ENCODE assay signal across 8 cellular contexts in the genomic region with DNA sequence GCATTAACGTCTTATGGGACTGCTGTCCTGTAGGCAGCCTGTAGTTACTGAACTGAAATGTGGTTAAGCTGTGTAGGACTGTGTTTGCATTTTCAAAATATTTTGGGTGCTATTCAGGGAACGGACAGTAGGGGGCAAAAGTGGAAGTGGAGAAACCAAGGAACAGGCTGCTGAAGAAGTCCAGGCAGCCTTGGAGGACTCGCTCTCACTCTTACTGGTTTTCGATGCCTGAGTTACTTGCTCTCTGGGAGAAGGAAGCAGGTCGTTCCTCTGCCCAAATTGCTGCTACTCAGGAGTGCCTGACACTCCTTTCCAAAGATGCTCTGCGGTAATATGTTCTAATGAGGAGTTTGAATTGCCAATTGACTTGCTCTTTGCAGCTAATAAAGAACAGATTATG.
DNase-seq lines count a peak whose midpoint lies in the region; ATAC-seq, FAIRE-seq and TF ChIP-seq lines count a peak whose summit lies in the region.

No MANE protein-coding gene starts in this region.

- 15 to 25% (median 23%) methylated on average over 6 of the region's 6 CpGs for WGBS in small intestine, 3 donors

- H3K4me3 Mint-ChIP-seq in GM23338: no peak overlapping the region

- H3F3A ChIP-seq in GM23338 (replicated peaks; ENCODE audit: low read depth) (no peaks in the 10 kb centered on the region), PC-9 (ENCODE audit: insufficient read depth, low read depth) (no peaks in the 10 kb centered on the region)

- H3K4me1 ChIP-seq in GM23338 (ENCODE audit: insufficient read depth) (no peaks in the 10 kb centered on the region), PC-9 (replicated peaks; ENCODE audit: insufficient read depth) (no peaks in the 10 kb centered on the region), small intestine (ENCODE audit: control insufficient read depth in 2 of 2, insufficient read depth in 1 of 2, low read depth in 1 of 2, low read length in 1 of 2) (no peaks in the 10 kb centered on the region)

- H3K4me2 ChIP-seq in GM23338: no peak overlapping the region
- H3K4me2 ChIP-seq in PC-9: no peak overlapping the region

- POLR2A ChIA-PET in PC-9 (lab: Charles Lee; ENCODE audit: unreplicated experiment): no interaction called here

- H3K9me3 Mint-ChIP-seq in GM23338: peaks cover 25% of the 10 kb centered on the region; the same call in 2 of the 3 replicates

- H3K9me2 ChIP-seq in GM23338 (ENCODE audit: insufficient read depth): no peaks in the 10 kb centered on the region
- H3K9me2 ChIP-seq in PC-9 (ENCODE audit: insufficient read depth): no peaks in the 10 kb centered on the region

- peak; percentile 11 for DNase-seq in AG20443 (ENCODE audit: low spot score)
- peak; percentile 62 for DNase-seq in GM23338 (ENCODE audit: low spot score)
- DNase-seq in PC-9: peak in 1 of 2 experiments; percentile 17
- DNase-seq in head of caudate nucleus: peak in 25 of 42 donors; percentile 11 to 80 (median 45)
- peak; percentile 33 for DNase-seq in small intestine
- no peak for DNase-seq in OCI-M2 (lab: John Stamatoyannopoulos, UW; ENCODE audit: unreplicated experiment)
- DNase-seq in GF-D8 (lab: John Stamatoyannopoulos, UW): no peak
- no peak for DNase-seq in HPDE6-E6E7 (ENCODE audit: extremely low spot score)

- BruUV-seq in PC-9 (replicated peaks; lab: Mats Ljungman, UMichigan): no TSS peak

- ATAC-seq in GM23338: peak; percentile 94

- intact Hi-C loops in PC-9 (cut with micrococcal nuclease; ENCODE audit: unreplicated experiment): loop anchor here (5.0 kb wide), 1 partner anchor 904 kb away; no protein-coding TSS in a partner anchor
- intact Hi-C loops in head of caudate nucleus (cut with DNase I): no loop called here

- H2AFZ ChIP-seq in GM23338 (no peak overlapping the region), PC-9 (no peak overlapping the region)

- no peaks in the 10 kb centered on the region; the same call in 2 of the 3 replicates for H3K36me3 Mint-ChIP-seq in GM23338 (ENCODE audit: low read depth)

- H3K79me2 ChIP-seq in GM23338 (replicated peaks; ENCODE audit: insufficient read depth): no peaks in the 10 kb centered on the region
- H3K79me2 ChIP-seq in PC-9 (ENCODE audit: low read depth): no peaks in the 10 kb centered on the region

- H3K27me3 ChIP-seq in GM23338 (ENCODE audit: insufficient read depth) (no peaks in the 10 kb centered on the region), PC-9 (ENCODE audit: insufficient read depth, low read depth) (no peaks in the 10 kb centered on the region; the same call in 1 of the 2 replicates), small intestine (ENCODE audit: control insufficient read depth in 2 of 2, insufficient read depth in 2 of 2, low read length in 2 of 2) (no peaks in the 10 kb centered on the region)

- no peak for FAIRE-seq in small intestine (lab: Jason Lieb, UNC)

- CTCF ChIA-PET in PC-9 (lab: Charles Lee): no interaction called here

- H3K36me3 ChIP-seq in GM23338 (ENCODE audit: insufficient read depth) (no peaks in the 10 kb centered on the region; the same call in 1 of the 2 replicates), PC-9 (ENCODE audit: low read depth) (no peaks in the 10 kb centered on the region), small intestine (ENCODE audit: control insufficient read depth in 2 of 2, insufficient read depth in 2 of 2, low read length in 2 of 2) (no peaks in the 10 kb centered on the region)

- no peak overlapping the region for H3K4me3 ChIP-seq in GM23338
- no peak overlapping the region for H3K4me3 ChIP-seq in PC-9
- no peak overlapping the region for H3K4me3 ChIP-seq in small intestine (ENCODE audit: low read depth in 1 of 2, low read length in 2 of 2)

- H3K27me3 Mint-ChIP-seq in GM23338 (ENCODE audit: insufficient read depth, low read depth, poor library complexity): no peaks in the 10 kb centered on the region

- no peaks in the 10 kb centered on the region for H3K4me1 Mint-ChIP-seq in GM23338

- H3K9me3 ChIP-seq in PC-9 (ENCODE audit: insufficient read depth, low read depth) (no peaks in the 10 kb centered on the region), small intestine (ENCODE audit: control insufficient read depth, low read depth) (no peaks in the 10 kb centered on the region)

- TF ChIP-seq CTCF in GM23338 (conservative IDR thresholded peaks at IDR 0.05; ENCODE audit: low read depth in 2 of 2) (peak; percentile 53 to 62), PC-9 (conservative IDR thresholded peaks at IDR 0.05) (peak; percentile 71)

- no peak overlapping the region for H3K27ac ChIP-seq in GM23338 (ENCODE audit: low read depth)
- H3K27ac ChIP-seq in PC-9: no peak overlapping the region
- no peak overlapping the region for H3K27ac ChIP-seq in small intestine (ENCODE audit: low read depth in 1 of 2, low read length in 1 of 2)

- H3K27ac Mint-ChIP-seq in GM23338: no peak overlapping the region

- H4K20me1 ChIP-seq in GM23338 (replicated peaks; ENCODE audit: insufficient read depth) (no peaks in the 10 kb centered on the region), PC-9 (ENCODE audit: insufficient read depth) (no peaks in the 10 kb centered on the region)

TF ChIP-seq in GM23338, 12 proteins besides CTCF, POLR2A, EP300 and RAD21 (continues in another document):
- TF ChIP-seq NANOG (IDR thresholded peaks at IDR 0.05; ENCODE audit: borderline replicate concordance) (no peak), JUNB (IDR thresholded peaks at IDR 0.05; ENCODE audit: unreplicated experiment) (no peak), ZNF331 (CRISPR knock-in tag; IDR thresholded peaks at IDR 0.05; ENCODE audit: low read depth) (no peak), POLR2AphosphoS5 (IDR thresholded peaks at IDR 0.05; ENCODE audit: low read depth) (no peak)
- TF ChIP-seq, protein P1, sequence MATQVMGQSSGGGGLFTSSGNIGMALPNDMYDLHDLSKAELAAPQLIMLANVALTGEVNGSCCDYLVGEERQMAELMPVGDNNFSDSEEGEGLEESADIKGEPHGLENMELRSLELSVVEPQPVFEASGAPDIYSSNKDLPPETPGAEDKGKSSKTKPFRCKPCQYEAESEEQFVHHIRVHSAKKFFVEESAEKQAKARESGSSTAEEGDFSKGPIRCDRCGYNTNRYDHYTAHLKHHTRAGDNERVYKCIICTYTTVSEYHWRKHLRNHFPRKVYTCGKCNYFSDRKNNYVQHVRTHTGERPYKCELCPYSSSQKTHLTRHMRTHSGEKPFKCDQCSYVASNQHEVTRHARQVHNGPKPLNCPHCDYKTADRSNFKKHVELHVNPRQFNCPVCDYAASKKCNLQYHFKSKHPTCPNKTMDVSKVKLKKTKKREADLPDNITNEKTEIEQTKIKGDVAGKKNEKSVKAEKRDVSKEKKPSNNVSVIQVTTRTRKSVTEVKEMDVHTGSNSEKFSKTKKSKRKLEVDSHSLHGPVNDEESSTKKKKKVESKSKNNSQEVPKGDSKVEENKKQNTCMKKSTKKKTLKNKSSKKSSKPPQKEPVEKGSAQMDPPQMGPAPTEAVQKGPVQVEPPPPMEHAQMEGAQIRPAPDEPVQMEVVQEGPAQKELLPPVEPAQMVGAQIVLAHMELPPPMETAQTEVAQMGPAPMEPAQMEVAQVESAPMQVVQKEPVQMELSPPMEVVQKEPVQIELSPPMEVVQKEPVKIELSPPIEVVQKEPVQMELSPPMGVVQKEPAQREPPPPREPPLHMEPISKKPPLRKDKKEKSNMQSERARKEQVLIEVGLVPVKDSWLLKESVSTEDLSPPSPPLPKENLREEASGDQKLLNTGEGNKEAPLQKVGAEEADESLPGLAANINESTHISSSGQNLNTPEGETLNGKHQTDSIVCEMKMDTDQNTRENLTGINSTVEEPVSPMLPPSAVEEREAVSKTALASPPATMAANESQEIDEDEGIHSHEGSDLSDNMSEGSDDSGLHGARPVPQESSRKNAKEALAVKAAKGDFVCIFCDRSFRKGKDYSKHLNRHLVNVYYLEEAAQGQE (IDR thresholded peaks at IDR 0.05; ENCODE audit: unreplicated experiment): no peak
- TF ChIP-seq, protein P2, sequence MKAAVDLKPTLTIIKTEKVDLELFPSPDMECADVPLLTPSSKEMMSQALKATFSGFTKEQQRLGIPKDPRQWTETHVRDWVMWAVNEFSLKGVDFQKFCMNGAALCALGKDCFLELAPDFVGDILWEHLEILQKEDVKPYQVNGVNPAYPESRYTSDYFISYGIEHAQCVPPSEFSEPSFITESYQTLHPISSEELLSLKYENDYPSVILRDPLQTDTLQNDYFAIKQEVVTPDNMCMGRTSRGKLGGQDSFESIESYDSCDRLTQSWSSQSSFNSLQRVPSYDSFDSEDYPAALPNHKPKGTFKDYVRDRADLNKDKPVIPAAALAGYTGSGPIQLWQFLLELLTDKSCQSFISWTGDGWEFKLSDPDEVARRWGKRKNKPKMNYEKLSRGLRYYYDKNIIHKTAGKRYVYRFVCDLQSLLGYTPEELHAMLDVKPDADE (IDR thresholded peaks at IDR 0.05): no peak

Comparison
In these comparisons a context has a peak if more than half of its experiments do, and no peak if none do; other contexts are left out.
1. DNase-seq: peak in AG20443 (single experiment), GM23338 (single experiment), head of caudate nucleus (25 of 42) and small intestine (single experiment); none in OCI-M2 (single experiment), GF-D8 (single experiment) and HPDE6-E6E7 (single experiment).